Comparison of ENCODE assay signal across 21 cellular contexts in the genomic region with DNA sequence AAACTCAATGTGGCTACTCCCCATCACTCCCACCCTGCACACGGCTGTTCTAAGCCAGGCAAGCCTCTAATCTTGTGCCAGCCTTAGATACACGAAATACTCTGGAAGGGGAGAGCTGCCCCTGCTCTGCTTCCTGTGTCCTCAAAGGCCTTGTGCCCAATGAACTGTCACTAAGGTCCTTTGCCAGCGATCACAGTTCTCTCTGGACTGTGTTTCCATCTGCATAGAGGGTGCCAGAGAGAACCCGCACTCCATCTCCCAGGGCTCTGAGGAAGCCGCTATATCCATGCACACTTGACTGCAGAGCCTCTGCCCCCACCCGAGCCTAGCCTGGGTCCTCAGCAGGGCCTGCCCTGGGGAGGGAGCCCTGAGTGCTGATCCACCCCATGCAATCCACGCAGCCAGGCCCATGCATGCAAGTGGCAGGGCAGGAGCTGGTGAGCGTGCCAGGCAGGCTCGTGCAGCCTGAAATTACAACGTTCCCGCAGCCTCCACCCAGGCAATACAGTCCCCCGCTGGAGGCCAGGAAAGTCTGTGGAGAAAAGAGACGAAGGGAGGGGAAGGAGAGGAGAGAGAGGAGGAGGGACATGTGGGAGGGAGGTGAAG. TPM values are rescaled to one million over a fixed set of nuclear protein-coding genes. Genes with fewer than 3 reads are reported as not detected.
DNase-seq lines count a peak whose midpoint lies in the region; ATAC-seq and TF ChIP-seq lines count a peak whose summit lies in the region.
"Had no signal": no experiment of that assay in that cellular context is flagged by ENCODE, and none has a peak within 500 bp of the region (broad histone marks: within the 10 kb centered on the region; RNA-seq: fewer than 3 reads in every experiment).

No MANE protein-coding gene starts in this region.

- H3K4me1 ChIP-seq in HEK293 (ENCODE audit: control insufficient read depth, insufficient read depth, low read length): peaks cover 4% of the 10 kb centered on the region
- peaks cover 3 to 29% (median 8%) of the 10 kb centered on the region in 9 donors for H3K4me1 ChIP-seq in heart right ventricle
- peaks cover 11 to 12% of the 10 kb centered on the region in 2 donors for H3K4me1 ChIP-seq in neuronal stem cell (ENCODE audit: control insufficient read depth in 2 of 2, insufficient read depth in 1 of 2, low read depth in 1 of 2, low read length in 2 of 2)
- peaks cover 3% of the 10 kb centered on the region for H3K4me1 ChIP-seq in mesendoderm (ENCODE audit: control insufficient read depth, low read depth, low read length)

- CTCF ChIA-PET in HEK293 (lab: Yijun Ruan, JAX): interaction anchor here (0.6 to 1.4 kb wide), 2 partner anchors 32 to 1166 kb away, joined by 3 read pairs; no protein-coding TSS in a partner anchor

- H3K36me3 ChIP-seq in HEK293 (ENCODE audit: control insufficient read depth in 2 of 2, insufficient read depth in 1 of 2, low read length in 2 of 2): no peaks in the 10 kb centered on the region
- H3K36me3 ChIP-seq in heart right ventricle: no peaks in the 10 kb centered on the region
- no peaks in the 10 kb centered on the region for H3K36me3 ChIP-seq in neuronal stem cell (replicated peaks in 1 of 2; ENCODE audit: control insufficient read depth in 2 of 2, insufficient read depth in 2 of 2, low read length in 2 of 2)
- H3K36me3 ChIP-seq in mesendoderm (ENCODE audit: control insufficient read depth, insufficient read depth, low read length): no peaks in the 10 kb centered on the region
- H3K36me3 ChIP-seq: Peyer's patch had no signal

- DNase-seq in NCI-H510A treated with DMSO at 0.1 percent for 48 hours (lab: John Stamatoyannopoulos, UW) (peak; percentile 53), NCI-H510A (lab: John Stamatoyannopoulos, UW) (no peak), heart right ventricle (no peak), neuronal stem cell (ENCODE audit: low spot score) (no peak), mesendoderm (no peak)
- DNase-seq: 8988T, GDM1, NCI-H1105, NCI-H2081 treated with DMSO at 0.1 percent for 48 hours, NCI-H774, Peyer's patch had no signal

- H3K4ac ChIP-seq in neuronal stem cell (ENCODE audit: low read length): no peak overlapping the region
- H3K4ac ChIP-seq in mesendoderm (ENCODE audit: low read depth, low read length): no peak overlapping the region

- no peak overlapping the region for H4K91ac ChIP-seq in neuronal stem cell (ENCODE audit: low read depth, low read length, poor library complexity)

- H3K79me2 ChIP-seq in mesendoderm (ENCODE audit: control insufficient read depth, insufficient read depth, low read length): no peaks in the 10 kb centered on the region

- POLR2A ChIA-PET in HEK293 (lab: Yijun Ruan, JAX): no interaction called here

- H3K56ac ChIP-seq in mesendoderm (ENCODE audit: low read length): no peak overlapping the region

- intact Hi-C loops in heart right ventricle (cut with DNase I): no loop called here

- TF ChIP-seq CTCF in HEK293 (tag by site-specific recombination; IDR thresholded peaks at IDR 0.05) (no peak), heart right ventricle (IDR thresholded peaks at IDR 0.05) (no peak)

- H3K9ac ChIP-seq in neuronal stem cell (ENCODE audit: low read depth, low read length, poor library complexity) (peak overlapping the region; percentile 54), mesendoderm (ENCODE audit: low read length) (no peak overlapping the region)
- H3K9ac ChIP-seq: KMS-11 had no signal

- no peak overlapping the region for H2BK5ac ChIP-seq in neuronal stem cell (ENCODE audit: low read length)
- H2BK5ac ChIP-seq in mesendoderm (ENCODE audit: low read length): no peak overlapping the region

- WGBS in heart right ventricle, 2 donors: 40 to 48% methylated on average over 13 of the region's 13 CpGs
- WGBS in neuronal stem cell (ENCODE audit: extremely low coverage in 2 of 2, insufficient read length in 2 of 2, insufficient replicate concordance in 1 of 2), 2 donors: no CpG with 5 or more reads among the region's 13 CpGs
- WGBS in mesendoderm (ENCODE audit: extremely low coverage, insufficient coverage, low lambda C conversion rate): no CpG with 5 or more reads among the region's 13 CpGs

- no peak overlapping the region for H3K4me3 ChIP-seq in HEK293 (ENCODE audit: low read depth, low read length)
- H3K4me3 ChIP-seq in heart right ventricle: no peak overlapping the region
- no peak overlapping the region for H3K4me3 ChIP-seq in neuronal stem cell (ENCODE audit: low read length in 2 of 2)
- H3K4me3 ChIP-seq in mesendoderm (ENCODE audit: low read length): no peak overlapping the region
- H3K4me3 ChIP-seq: Peyer's patch had no signal

- peak in 6 of 8 donors; percentile 15 to 66 (median 38) for ATAC-seq in heart right ventricle
- no peak for ATAC-seq in GM21390 (IDR thresholded peaks at IDR 0.05; ENCODE audit: unreplicated experiment)
- no peak for ATAC-seq in HG03571 (IDR thresholded peaks at IDR 0.05; ENCODE audit: unreplicated experiment)

- H2BK15ac ChIP-seq in neuronal stem cell (ENCODE audit: low read length): peak overlapping the region; percentile 24
- no peak overlapping the region for H2BK15ac ChIP-seq in mesendoderm (replicated peaks; ENCODE audit: low read depth)

- H2BK120ac ChIP-seq in neuronal stem cell (ENCODE audit: low read depth, low read length) (peak overlapping the region; percentile 35), mesendoderm (ENCODE audit: low read depth, low read length) (no peak overlapping the region)

- no peak overlapping the region for H3K27ac ChIP-seq in HEK293 (ENCODE audit: extremely low read depth, low read depth, low read length)
- no peak overlapping the region for H3K27ac ChIP-seq in heart right ventricle
- no peak overlapping the region for H3K27ac ChIP-seq in neuronal stem cell (replicated peaks; ENCODE audit: low read length)
- no peak overlapping the region for H3K27ac ChIP-seq in mesendoderm (ENCODE audit: low read depth, low read length)
- H3K27ac ChIP-seq: KMS-11, Peyer's patch had no signal

- no peak overlapping the region for H4K5ac ChIP-seq in mesendoderm (ENCODE audit: low read length)

- H3K14ac ChIP-seq in neuronal stem cell (ENCODE audit: low read length): peak overlapping the region; percentile 89

- no peak overlapping the region for H4K8ac ChIP-seq in neuronal stem cell (ENCODE audit: low read depth, low read length)
- H4K8ac ChIP-seq in mesendoderm (ENCODE audit: low read depth, low read length): no peak overlapping the region

- H3K4me2 ChIP-seq in neuronal stem cell (ENCODE audit: insufficient read depth, low read length, poor library complexity, severe bottlenecking): no peak overlapping the region
- H3K4me2 ChIP-seq in mesendoderm (ENCODE audit: low read length): no peak overlapping the region
- H3K4me2 ChIP-seq: KMS-11 had no signal

- peak overlapping the region; percentile 52 for H2AFZ ChIP-seq in neuronal stem cell (ENCODE audit: low read length)

- peak overlapping the region; percentile 81 for H3K18ac ChIP-seq in neuronal stem cell (ENCODE audit: low read length)
- no peak overlapping the region for H3K18ac ChIP-seq in mesendoderm (ENCODE audit: low read length)

- peaks cover 0 to under 1% (median 0%) of the 10 kb centered on the region in 7 donors for H3K27me3 ChIP-seq in heart right ventricle
- peaks cover 0 to 32% (median 0%) of the 10 kb centered on the region in 3 experiments for H3K27me3 ChIP-seq in neuronal stem cell (ENCODE audit: control insufficient read depth in 3 of 3, insufficient read depth in 3 of 3, low read depth in 1 of 3, low read length in 3 of 3)
- no peaks in the 10 kb centered on the region for H3K27me3 ChIP-seq in mesendoderm (ENCODE audit: insufficient read depth, low read length, poor library complexity)
- H3K27me3 ChIP-seq: Peyer's patch had no signal

- H3K23ac ChIP-seq in neuronal stem cell (ENCODE audit: low read depth, low read length, poor library complexity) (no peak overlapping the region), mesendoderm (ENCODE audit: low read length) (no peak overlapping the region)

- no peaks in the 10 kb centered on the region for H3K79me1 ChIP-seq in neuronal stem cell (ENCODE audit: low read depth, low read length)
- H3K79me1 ChIP-seq in mesendoderm (ENCODE audit: low read length): no peaks in the 10 kb centered on the region

- H2BK12ac ChIP-seq in neuronal stem cell (ENCODE audit: low read length): no peak overlapping the region

- no peaks in the 10 kb centered on the region for H3K9me3 ChIP-seq in HEK293 (ENCODE audit: control insufficient read depth, insufficient read depth, low read depth, low read length)
- no peaks in the 10 kb centered on the region for H3K9me3 ChIP-seq in heart right ventricle
- no peaks in the 10 kb centered on the region for H3K9me3 ChIP-seq in neuronal stem cell (replicated peaks in 1 of 2; ENCODE audit: control insufficient read depth in 2 of 2, insufficient read depth in 1 of 2, low read depth in 1 of 2, low read length in 2 of 2)
- H3K9me3 ChIP-seq: Peyer's patch had no signal

- H2AK5ac ChIP-seq in neuronal stem cell (ENCODE audit: low read depth, low read length) (no peak overlapping the region), mesendoderm (ENCODE audit: low read length) (no peak overlapping the region)

TF ChIP-seq in HEK293, 187 proteins besides CTCF, POLR2A, EP300 and RAD21 (continues in another document):
- no peak for TF ChIP-seq ZSCAN16 (tag by site-specific recombination; IDR thresholded peaks at IDR 0.05)
- TF ChIP-seq ZNF341 (tag by site-specific recombination; IDR thresholded peaks at IDR 0.05; ENCODE audit: low read depth): no peak
- TF ChIP-seq ZNF585B (tag by site-specific recombination; IDR thresholded peaks at IDR 0.05): no peak
- TF ChIP-seq, protein P1, sequence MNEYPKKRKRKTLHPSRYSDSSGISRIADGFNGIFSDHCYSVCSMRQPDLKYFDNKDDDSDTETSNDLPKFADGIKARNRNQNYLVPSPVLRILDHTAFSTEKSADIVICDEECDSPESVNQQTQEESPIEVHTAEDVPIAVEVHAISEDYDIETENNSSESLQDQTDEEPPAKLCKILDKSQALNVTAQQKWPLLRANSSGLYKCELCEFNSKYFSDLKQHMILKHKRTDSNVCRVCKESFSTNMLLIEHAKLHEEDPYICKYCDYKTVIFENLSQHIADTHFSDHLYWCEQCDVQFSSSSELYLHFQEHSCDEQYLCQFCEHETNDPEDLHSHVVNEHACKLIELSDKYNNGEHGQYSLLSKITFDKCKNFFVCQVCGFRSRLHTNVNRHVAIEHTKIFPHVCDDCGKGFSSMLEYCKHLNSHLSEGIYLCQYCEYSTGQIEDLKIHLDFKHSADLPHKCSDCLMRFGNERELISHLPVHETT (tag by site-specific recombination; IDR thresholded peaks at IDR 0.05): no peak

RNA-seq across cellular contexts. Expression of a gene that starts 30.6 kb away (rescaled TPM):
- total RNA-seq in heart right ventricle: 1 to 10 TPM in 1 of 10 donors, under 1 TPM in 9; 0.32 to 2.6 (median 0.41) TPM
- under 1 TPM; 0.10 to 0.44 TPM for polyA plus RNA-seq in heart right ventricle
- polyA plus RNA-seq in neuronal stem cell (2013, experiment 1 of 2): 8.0 TPM
- 8.0 TPM for polyA plus RNA-seq in neuronal stem cell (2013, experiment 2 of 2)
- 4.6 TPM for polyA plus RNA-seq in mesendoderm (2013, experiment 1 of 2)
- 4.7 TPM for polyA plus RNA-seq in mesendoderm (2013, experiment 2 of 2)

RNA-seq across cellular contexts. Expression of a gene that starts 58.1 kb away (rescaled TPM):
- under 1 TPM in 4 of 10 donors, not detected in 6; 0.04 to 0.09 (median 0.07) TPM for total RNA-seq in heart right ventricle
- under 1 TPM in 1 of 2 donors, not detected in 1; under 0.01 TPM for polyA plus RNA-seq in heart right ventricle
- 0.17 TPM for polyA plus RNA-seq in neuronal stem cell (2013, experiment 1 of 2)
- 0.21 TPM for polyA plus RNA-seq in neuronal stem cell (2013, experiment 2 of 2)
- not detected for polyA plus RNA-seq in mesendoderm (2013, experiment 1 of 2)
- polyA plus RNA-seq in mesendoderm (2013, experiment 2 of 2): under 0.01 TPM
- total RNA-seq: H1, HT1080, NCI-H460, OCI-LY7, Peyer's patch, SK-MEL-5 had no signal
- polyA plus RNA-seq: CD14-positive monocyte had no signal

Comparison
In these comparisons a context has a peak if more than half of its experiments do, and no peak if none do; other contexts are left out.
1. ATAC-seq: peak in heart right ventricle (6 of 8); none in GM21390 (single experiment) and HG03571 (single experiment).